ENCODE assay signal across 1 cellular context in the genomic region with DNA sequence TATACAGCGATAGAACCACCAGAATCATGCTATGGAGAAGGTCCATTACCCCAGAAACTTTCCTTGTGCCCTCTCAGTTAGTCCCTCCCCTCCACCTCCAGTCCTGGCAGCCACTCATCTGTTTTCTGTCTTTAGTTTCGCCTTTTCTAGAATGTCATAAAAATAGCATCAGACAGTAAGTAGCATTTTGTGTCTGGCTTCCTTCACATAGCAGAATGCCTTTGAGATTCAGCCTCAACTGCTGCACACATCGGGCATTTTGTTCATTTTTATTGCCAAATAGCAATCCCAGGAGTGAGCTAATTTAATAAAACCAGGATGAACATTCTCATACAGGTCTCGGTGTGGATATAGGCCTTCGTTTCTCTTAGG.
TF ChIP-seq lines count a peak whose summit lies in the region.

No MANE protein-coding gene starts in this region.

TF ChIP-seq in GM12891, 5 proteins besides CTCF, POLR2A, EP300 and RAD21:
- no peak for TF ChIP-seq PAX5 (IDR thresholded peaks at IDR 0.05; ENCODE audit: insufficient read depth, low read length, severe bottlenecking)
- no peak for TF ChIP-seq SPI1 (IDR thresholded peaks at IDR 0.05; ENCODE audit: low read depth, low read length)
- no peak for TF ChIP-seq POLR2AphosphoS5 (IDR thresholded peaks at IDR 0.05; ENCODE audit: low read depth, low read length)
- TF ChIP-seq TAF1 (IDR thresholded peaks at IDR 0.05; ENCODE audit: low read depth, low read length), result no peak
- TF ChIP-seq POU2F2 (IDR thresholded peaks at IDR 0.05; ENCODE audit: low read depth, low read length), result no peak
